8 cellular contexts compared by ENCODE assay signal in the genomic region with DNA sequence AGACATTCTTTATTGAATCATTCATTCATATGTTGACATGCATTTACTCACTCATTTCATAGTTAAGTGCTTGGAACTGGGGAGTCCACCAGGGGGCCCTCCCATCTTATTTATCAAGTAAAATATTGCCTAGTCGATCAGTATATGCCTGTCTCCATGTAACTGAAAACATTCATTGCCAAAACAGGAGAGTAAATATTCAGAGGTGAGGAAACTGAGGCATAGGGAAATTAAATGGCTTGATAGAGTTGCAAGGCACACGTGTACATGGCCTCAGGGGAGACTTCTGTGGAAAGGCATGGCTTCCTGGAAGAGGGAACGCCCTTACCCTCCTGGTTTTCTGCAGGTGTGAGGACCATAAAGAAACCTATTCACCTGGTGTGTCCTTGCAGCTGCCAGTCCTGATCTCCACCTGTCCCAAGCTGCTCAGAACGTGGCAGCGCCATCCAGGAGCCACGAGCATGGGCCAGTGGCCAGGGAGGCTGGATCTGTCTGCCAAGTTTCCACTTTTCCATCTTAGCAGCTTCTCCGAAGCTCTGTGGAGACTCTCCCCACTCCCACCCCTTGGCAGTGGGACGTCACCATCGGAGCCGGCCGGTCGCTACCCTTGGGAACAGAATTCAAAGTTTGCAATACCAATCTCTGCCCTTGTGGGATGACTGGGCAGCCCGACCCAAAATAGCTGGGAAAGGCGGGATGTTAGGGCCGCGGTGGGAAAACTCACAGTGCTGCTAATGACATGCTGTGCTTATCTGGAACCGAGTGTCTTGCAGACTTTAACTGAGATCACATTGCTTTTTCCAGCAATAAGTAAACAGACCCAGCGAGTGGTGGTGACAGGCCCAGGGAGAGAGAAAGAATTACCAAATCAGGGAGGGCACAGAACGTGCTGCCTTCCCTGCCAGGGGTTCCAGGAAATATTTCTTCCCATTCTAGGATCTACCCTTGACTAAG. TPM values are rescaled to one million over a fixed set of nuclear protein-coding genes. Genes with fewer than 3 reads are reported as not detected.
DNase-seq lines count a peak whose midpoint lies in the region; ATAC-seq and TF ChIP-seq lines count a peak whose summit lies in the region.

No MANE protein-coding gene starts in this region.

- TF ChIP-seq CTCF in SU-DHL-6 (IDR thresholded peaks at IDR 0.05; ENCODE audit: insufficient read depth, low read length, poor library complexity, severe bottlenecking) (peak; percentile 43), left lung (IDR thresholded peaks at IDR 0.05) (peak; percentile 51 to 70)

- H3K4me1 ChIP-seq in left lung: peaks cover 13 to 42% of the 10 kb centered on the region in 2 donors

- H3K36me3 ChIP-seq in SU-DHL-6 (ENCODE audit: low read length): no peaks in the 10 kb centered on the region
- H3K36me3 ChIP-seq in left lung: no peaks in the 10 kb centered on the region

- H3K27ac ChIP-seq in SU-DHL-6 (ENCODE audit: low read depth, low read length) (no peak overlapping the region), left lung (peak overlapping the region; percentile 9 to 35)

- no peaks in the 10 kb centered on the region for H3K79me2 ChIP-seq in SU-DHL-6 (ENCODE audit: insufficient read depth, low read length)

- ATAC-seq in left lung (peak; percentile 51), HG02763 (IDR thresholded peaks at IDR 0.05; ENCODE audit: unreplicated experiment) (no peak)

- peaks cover 11% of the 10 kb centered on the region for H3K9me3 ChIP-seq in SU-DHL-6 (ENCODE audit: insufficient read depth, low read length)
- H3K9me3 ChIP-seq in left lung: peaks cover 0 to 7% of the 10 kb centered on the region in 2 donors

- no peaks in the 10 kb centered on the region for H3K9me2 ChIP-seq in SU-DHL-6 (replicated peaks; ENCODE audit: insufficient read depth, low read length)

- H3K27me3 ChIP-seq in SU-DHL-6 (ENCODE audit: low read length) (no peaks in the 10 kb centered on the region), left lung (peaks cover 0 to 35% of the 10 kb centered on the region in 2 donors)

- H4K20me1 ChIP-seq in SU-DHL-6 (ENCODE audit: low read depth, low read length): no peaks in the 10 kb centered on the region

- H3F3A ChIP-seq in SU-DHL-6 (ENCODE audit: insufficient read depth): no peaks in the 10 kb centered on the region

- H2AFZ ChIP-seq in SU-DHL-6 (ENCODE audit: low read depth, low read length, severe bottlenecking): no peak overlapping the region

- no peak overlapping the region for H3K4me2 ChIP-seq in SU-DHL-6 (ENCODE audit: low read depth, low read length, poor library complexity, severe bottlenecking)

- peak; percentile 78 for DNase-seq in DMS153 (lab: John Stamatoyannopoulos, UW)
- peak; percentile 82 to 85 for DNase-seq in Kasumi-1 (lab: John Stamatoyannopoulos, UW)
- peak; percentile 44 for DNase-seq in central memory CD4-positive, alpha-beta T cell
- peak in 1 of 2 donors; percentile 45 for DNase-seq in left lung
- DNase-seq in stimulated activated naive CD4-positive, alpha-beta T cell (lab: John Stamatoyannopoulos, UW): peak in 5 of 6 experiments; percentile 5 to 57 (median 37)
- no peak for DNase-seq in NK-92 (lab: John Stamatoyannopoulos, UW; ENCODE audit: unreplicated experiment)

- H3K9ac ChIP-seq in SU-DHL-6 (ENCODE audit: low read length): no peak overlapping the region

- H3K4me3 ChIP-seq in SU-DHL-6 (ENCODE audit: insufficient read depth, low read length, poor library complexity, severe bottlenecking) (no peak overlapping the region), left lung (no peak overlapping the region)

- intact Hi-C loops in left lung (cut with DNase I): no loop called here

RNA-seq across cellular contexts. Expression of a gene that starts 4.1 kb away (rescaled TPM):
- 10 to 100 TPM; 14.9 to 31.4 TPM for total RNA-seq in left lung

RNA-seq across cellular contexts. Expression of a gene that starts 10.3 kb away (rescaled TPM):
- total RNA-seq in left lung: 10 to 100 TPM; 57.2 to 69.0 TPM

RNA-seq across cellular contexts. Expression of a gene that starts 40.2 kb away (rescaled TPM):
- 100 to 1,000 TPM; 379 to 688 TPM for total RNA-seq in left lung

RNA-seq across cellular contexts. Expression of a gene that starts 54.7 kb away (rescaled TPM):
- total RNA-seq in left lung: 10 to 100 TPM; 46.9 to 50.2 TPM
